8 cellular contexts compared by ENCODE assay signal in the genomic region with DNA sequence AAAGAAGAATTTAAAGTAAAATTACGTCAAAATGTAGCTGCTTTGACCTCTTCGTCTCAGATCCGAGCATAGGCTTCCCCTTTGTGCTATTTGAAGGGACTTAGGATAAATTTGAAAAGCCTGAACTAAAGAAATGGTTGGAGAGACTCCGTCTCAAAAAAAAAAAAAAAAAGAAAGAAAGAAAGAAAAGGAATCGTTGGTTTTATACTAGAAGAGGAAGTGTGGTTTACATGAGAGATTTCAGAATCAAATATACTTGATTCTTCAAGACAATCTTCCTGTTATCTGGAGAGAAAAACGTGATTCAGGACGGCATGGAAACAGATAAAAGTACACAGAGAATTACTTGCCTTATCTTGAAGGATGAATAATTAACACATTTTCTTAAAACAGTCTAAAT. TPM values are rescaled to one million over a fixed set of nuclear protein-coding genes. Genes with fewer than 3 reads are reported as not detected.
A peak's percentile ranks its signal among the peaks of the same experiment; 100 is the strongest.
DNase-seq lines count a peak whose midpoint lies in the region; FAIRE-seq and TF ChIP-seq lines count a peak whose summit lies in the region.

No MANE protein-coding gene starts in this region.

- no peaks in the 10 kb centered on the region for H3K9me2 ChIP-seq in OCI-LY7 (ENCODE audit: insufficient read depth, low read length)

- BruUV-seq in Caco-2 (replicated peaks; lab: Mats Ljungman, UMichigan) (no TSS peak), OCI-LY7 (replicated peaks; lab: Mats Ljungman, UMichigan) (no TSS peak)

- H3K36me3 ChIP-seq in Caco-2 (ENCODE audit: control insufficient read depth, insufficient read depth, low read length) (no peaks in the 10 kb centered on the region), OCI-LY7 (ENCODE audit: insufficient read depth, low read length) (no peaks in the 10 kb centered on the region; the same call in 1 of the 2 replicates), endodermal cell (ENCODE audit: control insufficient read depth, insufficient read depth, low read length) (peaks cover 1% of the 10 kb centered on the region), osteoblast (ENCODE audit: insufficient read depth, low read length) (no peaks in the 10 kb centered on the region)

- no peaks in the 10 kb centered on the region for H3K4me1 ChIP-seq in Caco-2
- peaks cover 22% of the 10 kb centered on the region for H3K4me1 ChIP-seq in OCI-LY7 (ENCODE audit: insufficient read depth, low read length, poor library complexity, severe bottlenecking)
- no peaks in the 10 kb centered on the region for H3K4me1 ChIP-seq in endodermal cell (ENCODE audit: control insufficient read depth, insufficient read depth, low read length)
- H3K4me1 ChIP-seq in osteoblast (ENCODE audit: insufficient read depth, low read length) = peaks cover 12% of the 10 kb centered on the region

- H3K27me3 Mint-ChIP-seq in Caco-2 (ENCODE audit: insufficient read depth, unreplicated experiment) (no peaks in the 10 kb centered on the region), endodermal cell (ENCODE audit: insufficient read depth) (no peaks in the 10 kb centered on the region)

- 18 to 23% methylated on average over 5 of the region's 7 CpGs for WGBS in endodermal cell (ENCODE audit: insufficient coverage in 1 of 2, insufficient read length in 1 of 2), 2 experiments

- DNase-seq in Caco-2 = no peak
- no peak for DNase-seq in OCI-LY7 (ENCODE audit: low spot score)
- DNase-seq in endodermal cell = no peak
- DNase-seq in osteoblast (ENCODE audit: insufficient read length, low spot score, missing footprints) = no peak
- DNase-seq in middle frontal gyrus (ENCODE audit: extremely low spot score, low spot score) = no peak
- no peak for DNase-seq in GM19239 (ENCODE audit: insufficient read length, low spot score)
- DNase-seq in NCI-H82 treated with DMSO at 0.1 percent for 48 hours (lab: John Stamatoyannopoulos, UW; ENCODE audit: unreplicated experiment) = no peak
- DNase-seq in cortex of kidney (lab: John Stamatoyannopoulos, UW) = no peak

- H3K36me3 Mint-ChIP-seq in Caco-2 (ENCODE audit: insufficient read depth, unreplicated experiment) (peaks cover 14% of the 10 kb centered on the region), endodermal cell (ENCODE audit: low read depth) (peaks cover 30% of the 10 kb centered on the region)

- H3K79me2 ChIP-seq in OCI-LY7 (ENCODE audit: insufficient read depth, low read depth, low read length) (peaks cover 3% of the 10 kb centered on the region; the same call in 1 of the 2 replicates), osteoblast (ENCODE audit: insufficient read depth, low read length) (peaks cover 45% of the 10 kb centered on the region)

- H3K27ac ChIP-seq in OCI-LY7 (ENCODE audit: low read depth, low read length, poor library complexity, severe bottlenecking) (no peak overlapping the region), endodermal cell (ENCODE audit: low read depth, low read length) (peak overlapping the region; percentile 21), osteoblast (ENCODE audit: low read depth, low read length) (peak overlapping the region; percentile 59)

- H3K4me3 Mint-ChIP-seq in Caco-2 (ENCODE audit: unreplicated experiment) (peak overlapping the region; percentile 100), endodermal cell (peak overlapping the region; percentile 100)

- H2AFZ ChIP-seq in OCI-LY7 (ENCODE audit: low read length) (peak overlapping the region; percentile 89), osteoblast (ENCODE audit: low read length) (peak overlapping the region; percentile 99)

- intact Hi-C loops in Caco-2 (cut with micrococcal nuclease; ENCODE audit: unreplicated experiment) (no loop called here), OCI-LY7 (cut with micrococcal nuclease; ENCODE audit: unreplicated experiment) (no loop called here)

- peak overlapping the region; percentile 75 for H3K9ac ChIP-seq in endodermal cell (ENCODE audit: extremely low read depth, low read length, poor library complexity, severe bottlenecking)

- no peak for FAIRE-seq in GM19239 (lab: Jason Lieb, UNC)

- H4K20me1 ChIP-seq in OCI-LY7 (ENCODE audit: insufficient read depth, low read length) = no peaks in the 10 kb centered on the region
- H4K20me1 ChIP-seq in osteoblast (ENCODE audit: insufficient read depth, low read length) = no peaks in the 10 kb centered on the region

- peak overlapping the region; percentile 97 for H3K27ac Mint-ChIP-seq in Caco-2 (ENCODE audit: unreplicated experiment)
- peak overlapping the region; percentile 97 for H3K27ac Mint-ChIP-seq in endodermal cell

- H3K27me3 ChIP-seq in Caco-2 (replicated peaks; ENCODE audit: control insufficient read depth, insufficient read depth, low read length) (no peaks in the 10 kb centered on the region), endodermal cell (ENCODE audit: control insufficient read depth, insufficient read depth, low read length, poor library complexity, severe bottlenecking) (no peaks in the 10 kb centered on the region), osteoblast (ENCODE audit: insufficient read depth, low read length) (no peaks in the 10 kb centered on the region)

- CTCF ChIA-PET in Caco-2 (lab: Charles Lee) = interaction anchor here (1.1 kb wide), 1 partner anchor 86 kb away, joined by 6 read pairs; a partner anchor contains a TSS
- CTCF ChIA-PET in OCI-LY7 (lab: Charles Lee; ENCODE audit: unreplicated experiment) = no interaction called here

- peak overlapping the region; percentile 45 for H3K4me3 ChIP-seq in Caco-2 (ENCODE audit: low read depth, low read length)
- H3K4me3 ChIP-seq in OCI-LY7 (ENCODE audit: low read depth, low read length, poor library complexity, severe bottlenecking) = peak overlapping the region; percentile 73
- peak overlapping the region; percentile 99 for H3K4me3 ChIP-seq in endodermal cell (ENCODE audit: low read length)
- H3K4me3 ChIP-seq in osteoblast (ENCODE audit: insufficient read depth, low read length) = peak overlapping the region; percentile 96

- peaks cover 16% of the 10 kb centered on the region for H3K4me1 Mint-ChIP-seq in Caco-2 (ENCODE audit: low read depth, unreplicated experiment)
- peaks cover 12% of the 10 kb centered on the region for H3K4me1 Mint-ChIP-seq in endodermal cell

- POLR2A ChIA-PET in Caco-2 (lab: Charles Lee) = interaction anchor here (1.4 kb wide), 1 partner anchor 86 kb away, joined by 4 read pairs; a partner anchor contains a TSS
- POLR2A ChIA-PET in OCI-LY7 (lab: Charles Lee) = interaction anchor here (0.7 to 0.9 kb wide), 2 partner anchors 35 to 226 kb away, joined by 3 to 4 read pairs; a partner anchor contains a TSS

- H3K9me3 Mint-ChIP-seq in Caco-2 (ENCODE audit: unreplicated experiment) = peaks cover 42% of the 10 kb centered on the region
- peaks cover 29% of the 10 kb centered on the region for H3K9me3 Mint-ChIP-seq in endodermal cell

- H3K4me2 ChIP-seq in OCI-LY7 (ENCODE audit: low read length) (peak overlapping the region; percentile 80), osteoblast (ENCODE audit: insufficient read depth, low read length) (peak overlapping the region; percentile 98)

- TF ChIP-seq CTCF in Caco-2 (IDR thresholded peaks at IDR 0.05; ENCODE audit: insufficient read depth in 1 of 2, low read depth in 1 of 2, low read length in 1 of 2, severe bottlenecking in 1 of 2, unreplicated experiment in 1 of 2) = no peak
- no peak for TF ChIP-seq CTCF in OCI-LY7 (conservative IDR thresholded peaks at IDR 0.05; ENCODE audit: low read length)
- TF ChIP-seq CTCF in endodermal cell (conservative IDR thresholded peaks at IDR 0.05) = no peak
- no peak for TF ChIP-seq CTCF in osteoblast (IDR thresholded peaks at IDR 0.05; ENCODE audit: extremely low read depth, low read depth, low read length)

- H3K9me3 ChIP-seq in Caco-2 (peaks cover 21% of the 10 kb centered on the region), OCI-LY7 (ENCODE audit: low read length) (peaks cover 36% of the 10 kb centered on the region), endodermal cell (ENCODE audit: control insufficient read depth, low read length) (peaks cover 56% of the 10 kb centered on the region), osteoblast (ENCODE audit: low read depth, low read length) (peaks cover 3% of the 10 kb centered on the region)

RNA-seq across cellular contexts. Expression of a gene that starts 0.5 kb away (rescaled TPM):
- total RNA-seq in Caco-2 (2022) (27.5 and 32.2 TPM in 2 replicates), OCI-LY7 (2022) (21.0 and 27.5 TPM in 2 replicates), endodermal cell (10 to 100 TPM; 24.7 to 30.5 TPM), osteoblast (14.5 and 17.1 TPM in 2 replicates)
- 20.0 and 27.9 TPM in 2 replicates for total RNA-seq in OCI-LY7 (2014; rRNA removed; shearing (Covaris generic))
- 6.6 TPM for polyA plus RNA-seq in endodermal cell (2013, experiment 1 of 2)
- 6.9 TPM for polyA plus RNA-seq in endodermal cell (2013, experiment 2 of 2)

RNA-seq across cellular contexts. Expression of a gene that starts 34.2 kb away (rescaled TPM):
- total RNA-seq in Caco-2 (2022) (21.7 and 22.9 TPM in 2 replicates), OCI-LY7 (2022) (18.3 and 21.9 TPM in 2 replicates), endodermal cell (10 to 100 TPM; 20.5 to 21.2 TPM), osteoblast (15.9 and 17.7 TPM in 2 replicates)
- total RNA-seq in OCI-LY7 (2014; rRNA removed; shearing (Covaris generic)) = 7.8 and 13.0 TPM in 2 replicates
- polyA plus RNA-seq in endodermal cell (2013, experiment 1 of 2) = 9.8 TPM
- polyA plus RNA-seq in endodermal cell (2013, experiment 2 of 2) = 8.7 TPM

RNA-seq across cellular contexts. Expression of a gene that starts 59.6 kb away (rescaled TPM):
- total RNA-seq in Caco-2 (2022) = 0.98 and 1.0 TPM in 2 replicates
- total RNA-seq in OCI-LY7 (2014; rRNA removed; shearing (Covaris generic)) = 2.3 and 5.0 TPM in 2 replicates
- 9.3 and 11.5 TPM in 2 replicates for total RNA-seq in OCI-LY7 (2022)
- total RNA-seq in endodermal cell = 1 to 10 TPM; 2.5 to 4.6 TPM
- 2.4 TPM for polyA plus RNA-seq in endodermal cell (2013, experiment 1 of 2)
- polyA plus RNA-seq in endodermal cell (2013, experiment 2 of 2) = 2.0 TPM
- total RNA-seq in osteoblast = 8.7 and 8.8 TPM in 2 replicates

Comparison
In these comparisons a context has a peak if more than half of its experiments do, and no peak if none do; other contexts are left out.
1. H3K4me3 ChIP-seq: peak in every context shown above with its lines; median percentile 99 in endodermal cell; 96 in osteoblast; 73 in OCI-LY7; 45 in Caco-2.